10 cellular contexts compared by ENCODE assay signal in genomic region chr3:53252105-53252946, GRCh38. TPM values are rescaled to one million over a fixed set of nuclear protein-coding genes. Genes with fewer than 3 reads are reported as not detected.
DNase-seq lines count a peak whose midpoint lies in the region; ATAC-seq and TF ChIP-seq lines count a peak whose summit lies in the region.
"Had no signal": no experiment of that assay in that cellular context is flagged by ENCODE, and none has a peak within 500 bp of the region (broad histone marks: within the 10 kb centered on the region; RNA-seq: fewer than 3 reads in every experiment).

No MANE protein-coding gene starts in this region.

- no peaks in the 10 kb centered on the region for H3K79me1 ChIP-seq in mesenchymal stem cell (replicated peaks; ENCODE audit: low read length, poor library complexity, severe bottlenecking)

- 46% methylated on average over 10 of the region's 10 CpGs for WGBS in mesenchymal stem cell

- no peak for TF ChIP-seq POLR2A in vagina (IDR thresholded peaks at IDR 0.05)

- no peak for TF ChIP-seq CTCF in C4-2B (conservative IDR thresholded peaks at IDR 0.05)
- TF ChIP-seq CTCF in astrocyte of the cerebellum (IDR thresholded peaks at IDR 0.05; ENCODE audit: low read depth, low read length, missing control alignments) = no peak
- no peak for TF ChIP-seq CTCF in vagina (IDR thresholded peaks at IDR 0.05)

- no peak overlapping the region for H2BK12ac ChIP-seq in mesenchymal stem cell (ENCODE audit: low read length in 2 of 2)

- H4K91ac ChIP-seq in mesenchymal stem cell (ENCODE audit: low read length) = no peak overlapping the region

- intact Hi-C loops in vagina (cut with DNase I) = no loop called here

- H2BK15ac ChIP-seq in mesenchymal stem cell (ENCODE audit: low read depth, poor library complexity, severe bottlenecking) = no peak overlapping the region

- no peak overlapping the region for H3K14ac ChIP-seq in mesenchymal stem cell (ENCODE audit: low read length in 2 of 2)

- H3K23ac ChIP-seq in mesenchymal stem cell (ENCODE audit: low read length in 2 of 2) = no peak overlapping the region

- H2BK120ac ChIP-seq in mesenchymal stem cell (ENCODE audit: low read depth, low read length) = no peak overlapping the region

- peaks cover 25 to 26% of the 10 kb centered on the region in 2 experiments for H3K36me3 ChIP-seq in mesenchymal stem cell (ENCODE audit: control insufficient read depth in 1 of 2, insufficient read depth in 2 of 2, low read depth in 1 of 2, low read length in 2 of 2)
- H3K36me3 ChIP-seq in vagina = no peaks in the 10 kb centered on the region

- H3K4me2 ChIP-seq in mesenchymal stem cell (ENCODE audit: low read length, poor library complexity, severe bottlenecking) = peak overlapping the region; percentile 70

- H3K9ac ChIP-seq in mesenchymal stem cell (ENCODE audit: low read length) = peak overlapping the region; percentile 24

- no peak overlapping the region for H3K4ac ChIP-seq in mesenchymal stem cell (ENCODE audit: low read depth in 1 of 2, low read length in 2 of 2)

- H3K9me3 ChIP-seq in mesenchymal stem cell (ENCODE audit: control insufficient read depth, low read length) = no peaks in the 10 kb centered on the region
- no peaks in the 10 kb centered on the region for H3K9me3 ChIP-seq in vagina

- H3K27ac ChIP-seq in C4-2B (peak overlapping the region; percentile 95), mesenchymal stem cell (ENCODE audit: low read length, poor library complexity, severe bottlenecking) (peak overlapping the region; percentile 11), vagina (no peak overlapping the region)

- no peak overlapping the region for H2BK5ac ChIP-seq in mesenchymal stem cell (ENCODE audit: low read depth, low read length, poor library complexity, severe bottlenecking)

- ATAC-seq in HG03457 (IDR thresholded peaks at IDR 0.05; ENCODE audit: unreplicated experiment) = no peak

- no peak overlapping the region for H2AFZ ChIP-seq in mesenchymal stem cell (ENCODE audit: low read depth, low read length)

- no peaks in the 10 kb centered on the region for H3K27me3 ChIP-seq in mesenchymal stem cell (ENCODE audit: control insufficient read depth in 1 of 2, insufficient read depth in 1 of 2, low read length in 2 of 2)
- H3K27me3 ChIP-seq in vagina = no peaks in the 10 kb centered on the region

- in situ Hi-C loops in KBM-7 (cut with MboI; ENCODE audit: low pct_unique_long_range_greater_than_20kb, low sequenced_read_pairs) (no loop called here), astrocyte of the cerebellum (cut with HindIII; ENCODE audit: low sequenced_read_pairs) (no loop called here), G401 (cut with HindIII; ENCODE audit: low sequenced_read_pairs) (no loop called here)

- peak overlapping the region; percentile 66 for H3K4me3 ChIP-seq in astrocyte of the cerebellum (ENCODE audit: low read depth, low read length)
- peak overlapping the region in 1 of 2 experiments; percentile 88 for H3K4me3 ChIP-seq in mesenchymal stem cell (ENCODE audit: insufficient read depth in 1 of 2, low read depth in 1 of 2, low read length in 2 of 2)
- no peak overlapping the region for H3K4me3 ChIP-seq in vagina

- H4K8ac ChIP-seq in mesenchymal stem cell (ENCODE audit: low read length) = no peak overlapping the region

- no peak overlapping the region for H2AK5ac ChIP-seq in mesenchymal stem cell (ENCODE audit: low read length, severe bottlenecking)

- peaks cover 37% of the 10 kb centered on the region for H3K4me1 ChIP-seq in mesenchymal stem cell (ENCODE audit: control insufficient read depth, insufficient read depth, low read depth, low read length)
- peaks cover 62% of the 10 kb centered on the region for H3K4me1 ChIP-seq in vagina

- DNase-seq in KBM-7 (peak; percentile 61), astrocyte of the cerebellum (ENCODE audit: low read depth) (no peak), mesenchymal stem cell (peak; percentile 76), NCI-H1694 treated with DMSO at 0.1 percent for 48 hours (lab: John Stamatoyannopoulos, UW) (no peak), vagina (ENCODE audit: extremely low spot score in 2 of 2) (no peak), G401 (ENCODE audit: low spot score) (no peak)
- DNase-seq: activated CD8-positive, alpha-beta memory T cell treated with anti-CD3 and anti-CD28 coated beads for 24 hours; kidney had no signal

- H3K18ac ChIP-seq in mesenchymal stem cell (ENCODE audit: low read depth in 1 of 2, low read length in 2 of 2) = peak overlapping the region; percentile 24 to 58

RNA-seq across cellular contexts. Expression of gene TKT, which starts 3.5 kb away (rescaled TPM):
- polyA plus RNA-seq in mesenchymal stem cell (2013, experiment 1 of 2) = 359 TPM
- polyA plus RNA-seq in mesenchymal stem cell (2013, experiment 2 of 2) = 363 TPM
- 423 TPM for total RNA-seq in vagina
- total RNA-seq in G401 (2014; rRNA removed; shearing (Covaris generic)) = 976 and 1,104 TPM in 2 replicates

Comparison
In these comparisons a context has a peak if more than half of its experiments do, and no peak if none do; other contexts are left out.
1. DNase-seq: peak in KBM-7 (single experiment) and mesenchymal stem cell (single experiment); none in astrocyte of the cerebellum (single experiment), NCI-H1694 treated with DMSO at 0.1 percent for 48 hours (single experiment), vagina (0 of 2) and G401 (single experiment).